14 cellular contexts compared by ENCODE assay signal in genomic region chr10:118672163-118672562, GRCh38.
"Had no signal": no experiment of that assay in that cellular context is flagged by ENCODE, and none has a peak within 500 bp of the region (broad histone marks: within the 10 kb centered on the region; RNA-seq: fewer than 3 reads in every experiment).

No MANE protein-coding gene starts in this region.

- H3K27me3 ChIP-seq: esophagus squamous epithelium, stomach had no signal

- H3K9ac ChIP-seq: parathyroid adenoma had no signal

- H3K27ac ChIP-seq: esophagus squamous epithelium, foreskin keratinocyte, lower lobe of right lung, parathyroid adenoma, stomach, thoracic aorta had no signal

- H3K4me1 ChIP-seq: foreskin keratinocyte had no signal

- DNase-seq: cerebellar nuclear complex; esophagus squamous epithelium; foreskin keratinocyte; kidney glomerular epithelial cell; lower lobe of right lung; small intestine; stimulated activated CD4-positive, alpha-beta T cell treated with anti-CD3 and anti-CD28 coated beads, Interleukin-12 subunit alpha, Interleukin-12 subunit beta, amount 100 ng/mL, for 4 hours; stimulated activated naive CD4-positive, alpha-beta T cell; stomach; trophoblast cell had no signal

- ATAC-seq: foreskin keratinocyte; left lobe of liver; natural killer cell treated with Interleukin-12 subunit alpha and Interleukin-12 subunit beta and Interleukin-15 and Interleukin-18, amount 100 ng/mL, for 72 hours had no signal

- H3K4me3 ChIP-seq: esophagus squamous epithelium, lower lobe of right lung, stomach, thoracic aorta had no signal

- H3K9me3 ChIP-seq: esophagus squamous epithelium, lower lobe of right lung, stomach, thoracic aorta had no signal

- H2AFZ ChIP-seq: parathyroid adenoma had no signal
